In the genomic region with DNA sequence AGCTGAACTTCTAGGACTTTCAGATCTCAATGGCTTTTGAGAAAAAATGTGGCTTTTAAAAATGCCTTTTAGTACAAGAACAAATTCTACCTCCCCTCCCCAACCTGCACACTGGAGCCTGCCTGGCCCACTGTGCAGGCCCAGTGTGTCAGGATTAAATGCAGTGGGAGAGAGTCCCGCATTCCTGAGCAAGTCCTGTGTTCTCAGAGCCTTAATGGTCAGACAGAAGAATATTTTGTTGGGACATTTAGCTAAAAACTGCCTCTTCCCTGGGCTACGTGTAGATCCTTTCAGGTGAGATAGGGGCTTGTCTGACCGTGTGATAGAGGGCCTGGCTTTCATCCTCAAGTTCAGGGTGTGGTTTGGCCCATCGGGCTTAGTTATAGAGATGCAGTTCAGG, we compare ENCODE assay signal across 12 cellular contexts.
DNase-seq lines count a peak whose midpoint lies in the region; ATAC-seq and TF ChIP-seq lines count a peak whose summit lies in the region.
"Had no signal": no experiment of that assay in that cellular context is flagged by ENCODE, and none has a peak within 500 bp of the region (broad histone marks: within the 10 kb centered on the region; RNA-seq: fewer than 3 reads in every experiment).

No MANE protein-coding gene starts in this region.

- H3K9ac ChIP-seq in SK-N-MC (ENCODE audit: insufficient read length), result no peak overlapping the region
- H3K9ac ChIP-seq in iPS-20b (ENCODE audit: low read depth, low read length), result no peak overlapping the region
- peak overlapping the region in 2 of 3 donors; percentile 5 to 45 for H3K9ac ChIP-seq in skeletal muscle tissue (ENCODE audit: low read depth in 1 of 3, low read length in 3 of 3)

- H3K4me2 ChIP-seq in GM23338, result peak overlapping the region; percentile 72

- peaks cover 39% of the 10 kb centered on the region for H3K27me3 ChIP-seq in GM23338 (ENCODE audit: insufficient read depth)
- peaks cover 93% of the 10 kb centered on the region for H3K27me3 ChIP-seq in iPS-20b (ENCODE audit: insufficient read depth, low read length)
- peaks cover 0 to 16% (median 0%) of the 10 kb centered on the region in 3 donors for H3K27me3 ChIP-seq in skeletal muscle tissue (ENCODE audit: control insufficient read depth in 3 of 3, insufficient read depth in 3 of 3, low read length in 3 of 3)
- peaks cover 18% of the 10 kb centered on the region for H3K27me3 ChIP-seq in CD4-positive, alpha-beta T cell (ENCODE audit: control insufficient read depth, insufficient read depth, low read length)

- intact Hi-C loops in CD4-positive, alpha-beta T cell (cut with DNase I, micrococcal nuclease), result no loop called here
- intact Hi-C loops in activated CD8-positive, alpha-beta T cell treated with anti-CD3 and anti-CD28 coated beads for 36 hours (cut with micrococcal nuclease), result no loop called here

- H3K36me3 ChIP-seq in GM23338 (ENCODE audit: insufficient read depth), result no peaks in the 10 kb centered on the region
- no peaks in the 10 kb centered on the region for H3K36me3 ChIP-seq in SK-N-MC (ENCODE audit: insufficient read depth, low read length)
- H3K36me3 ChIP-seq in iPS-20b (ENCODE audit: insufficient read depth, low read depth, low read length), result no peaks in the 10 kb centered on the region
- H3K36me3 ChIP-seq in skeletal muscle tissue (ENCODE audit: control insufficient read depth in 3 of 3, insufficient read depth in 3 of 3, low read length in 3 of 3), result no peaks in the 10 kb centered on the region

- ATAC-seq in GM23338, result no peak
- no peak for ATAC-seq in CD4-positive, alpha-beta T cell (ENCODE audit: poor library complexity)
- ATAC-seq in GM21619 (IDR thresholded peaks at IDR 0.05; ENCODE audit: unreplicated experiment), result no peak
- no peak for ATAC-seq in activated CD8-positive, alpha-beta T cell treated with anti-CD3 and anti-CD28 coated beads for 36 hours

- H3K36me3 Mint-ChIP-seq in GM23338 (ENCODE audit: low read depth), result no peaks in the 10 kb centered on the region; the same call in 2 of the 3 replicates
- no peaks in the 10 kb centered on the region for H3K36me3 Mint-ChIP-seq in CD4-positive, alpha-beta T cell (ENCODE audit: low read depth)
- H3K36me3 Mint-ChIP-seq in activated CD8-positive, alpha-beta T cell treated with anti-CD3 and anti-CD28 coated beads for 36 hours (ENCODE audit: low read depth), result no peaks in the 10 kb centered on the region
- H3K36me3 Mint-ChIP-seq: CD4-positive, alpha-beta memory T cell; IgD-negative memory B cell had no signal

- no peak overlapping the region; the same call in 1 of the 2 replicates for H3K27ac ChIP-seq in GM23338 (ENCODE audit: low read depth)
- peak overlapping the region; percentile 89 for H3K27ac ChIP-seq in SK-N-MC
- H3K27ac ChIP-seq in iPS-20b (ENCODE audit: low read length), result no peak overlapping the region
- no peak overlapping the region for H3K27ac ChIP-seq in skeletal muscle tissue (ENCODE audit: low read depth, low read length)
- H3K27ac ChIP-seq in CD4-positive, alpha-beta T cell (ENCODE audit: low read depth, low read length), result no peak overlapping the region

- H3K9me3 ChIP-seq in SK-N-MC (ENCODE audit: low read depth, low read length) (no peaks in the 10 kb centered on the region), iPS-20b (ENCODE audit: insufficient read depth, low read depth, low read length) (no peaks in the 10 kb centered on the region), skeletal muscle tissue (ENCODE audit: control insufficient read depth in 3 of 3, low read length in 3 of 3) (no peaks in the 10 kb centered on the region)
- no peaks in the 10 kb centered on the region for H3K9me3 ChIP-seq in CD4-positive, alpha-beta T cell (ENCODE audit: control insufficient read depth, low read length)

- H3F3A ChIP-seq in GM23338 (replicated peaks; ENCODE audit: low read depth), result 0 out of 2 replicates have a peak, but pooled peaks cover 7% of the 10 kb centered on the region

- POLR2A ChIA-PET in CD4-positive, alpha-beta T cell (lab: Charles Lee), result no interaction called here
- POLR2A ChIA-PET in activated CD8-positive, alpha-beta T cell treated with anti-CD3 and anti-CD28 coated beads for 36 hours (lab: Charles Lee), result interaction anchor here (0.6 to 0.7 kb wide), 2 partner anchors 12 to 51 kb away, joined by 3 read pairs; no protein-coding TSS in a partner anchor

- peaks cover 86% of the 10 kb centered on the region for H3K4me1 Mint-ChIP-seq in GM23338
- H3K4me1 Mint-ChIP-seq in CD4-positive, alpha-beta T cell (ENCODE audit: low read depth), result no peaks in the 10 kb centered on the region
- peaks cover 2% of the 10 kb centered on the region for H3K4me1 Mint-ChIP-seq in activated CD8-positive, alpha-beta T cell treated with anti-CD3 and anti-CD28 coated beads for 36 hours (ENCODE audit: low read depth)
- H3K4me1 Mint-ChIP-seq: IgD-negative memory B cell had no signal

- no peaks in the 10 kb centered on the region for H3K9me3 Mint-ChIP-seq in GM23338
- no peaks in the 10 kb centered on the region for H3K9me3 Mint-ChIP-seq in CD4-positive, alpha-beta T cell
- H3K9me3 Mint-ChIP-seq in activated CD8-positive, alpha-beta T cell treated with anti-CD3 and anti-CD28 coated beads for 36 hours, result no peaks in the 10 kb centered on the region
- H3K9me3 Mint-ChIP-seq: IgD-negative memory B cell had no signal

- H2AFZ ChIP-seq in GM23338, result no peak overlapping the region

- H3K4me1 ChIP-seq in GM23338 (ENCODE audit: insufficient read depth) (peaks cover 63% of the 10 kb centered on the region), iPS-20b (ENCODE audit: insufficient read depth, low read length) (peaks cover 43% of the 10 kb centered on the region), skeletal muscle tissue (ENCODE audit: control insufficient read depth in 3 of 3, insufficient read depth in 3 of 3, low read length in 3 of 3) (peaks cover 19 to 32% (median 30%) of the 10 kb centered on the region in 3 donors)

- peak overlapping the region; percentile 95 for H3K27ac Mint-ChIP-seq in GM23338
- no peak overlapping the region for H3K27ac Mint-ChIP-seq in CD4-positive, alpha-beta T cell
- no peak overlapping the region for H3K27ac Mint-ChIP-seq in activated CD8-positive, alpha-beta T cell treated with anti-CD3 and anti-CD28 coated beads for 36 hours
- H3K27ac Mint-ChIP-seq: B cell; CD4-positive, alpha-beta memory T cell; IgD-negative memory B cell had no signal

- H3K9me2 ChIP-seq in GM23338 (ENCODE audit: insufficient read depth), result 0 out of 2 replicates have a peak, but pooled peaks cover 5% of the 10 kb centered on the region

- H3K4me3 ChIP-seq in GM23338 (peak overlapping the region; percentile 43; the same call in 1 of the 2 replicates), SK-N-MC (peak overlapping the region; percentile 68), iPS-20b (ENCODE audit: low read length) (peak overlapping the region; percentile 6; the same call in 1 of the 2 replicates), skeletal muscle tissue (ENCODE audit: low read length in 3 of 3) (no peak overlapping the region)

- no peak for TF ChIP-seq CTCF in GM23338 (conservative IDR thresholded peaks at IDR 0.05; ENCODE audit: low read depth in 2 of 2)
- TF ChIP-seq CTCF in CD4-positive, alpha-beta T cell (IDR thresholded peaks at IDR 0.05), result no peak
- TF ChIP-seq CTCF in activated CD8-positive, alpha-beta T cell treated with anti-CD3 and anti-CD28 coated beads for 36 hours (IDR thresholded peaks at IDR 0.05), result no peak

- DNase-seq in GM23338 (ENCODE audit: low spot score) (peak; percentile 28), SK-N-MC (ENCODE audit: low read depth, low spot score) (no peak)
- no peak for DNase-seq in CD4-positive, alpha-beta T cell
- DNase-seq in activated CD8-positive, alpha-beta T cell treated with anti-CD3 and anti-CD28 coated beads for 36 hours, result no peak
- DNase-seq: C1 segment of cervical spinal cord; CD4-positive, alpha-beta memory T cell; DMS79 had no signal

- CTCF ChIA-PET in CD4-positive, alpha-beta T cell (lab: Charles Lee), result interaction anchor here (1.0 kb wide), 1 partner anchor 25 kb away, joined by 3 read pairs; no protein-coding TSS in a partner anchor
- CTCF ChIA-PET in activated CD8-positive, alpha-beta T cell treated with anti-CD3 and anti-CD28 coated beads for 36 hours (lab: Charles Lee), result interaction anchor here (1.9 kb wide), 1 partner anchor 262 kb away, joined by 5 read pairs; no protein-coding TSS in a partner anchor

- no peaks in the 10 kb centered on the region for H4K20me1 ChIP-seq in GM23338 (replicated peaks; ENCODE audit: insufficient read depth)

- H3K4me3 Mint-ChIP-seq in GM23338, result peak overlapping the region; percentile 63
- H3K4me3 Mint-ChIP-seq in CD4-positive, alpha-beta T cell, result no peak overlapping the region
- no peak overlapping the region for H3K4me3 Mint-ChIP-seq in activated CD8-positive, alpha-beta T cell treated with anti-CD3 and anti-CD28 coated beads for 36 hours
- H3K4me3 Mint-ChIP-seq: B cell; CD4-positive, alpha-beta memory T cell; IgD-negative memory B cell had no signal

- peaks cover 38% of the 10 kb centered on the region for H3K27me3 Mint-ChIP-seq in GM23338 (ENCODE audit: insufficient read depth, low read depth, poor library complexity)
- H3K27me3 Mint-ChIP-seq in CD4-positive, alpha-beta T cell, result peaks cover 64% of the 10 kb centered on the region
- peaks cover 27% of the 10 kb centered on the region for H3K27me3 Mint-ChIP-seq in activated CD8-positive, alpha-beta T cell treated with anti-CD3 and anti-CD28 coated beads for 36 hours

- no peaks in the 10 kb centered on the region for H3K79me2 ChIP-seq in GM23338 (replicated peaks; ENCODE audit: insufficient read depth)

TF ChIP-seq in GM23338, 12 proteins besides CTCF, POLR2A, EP300 and RAD21 (continues in another document):
- no peak for TF ChIP-seq ETS1 (IDR thresholded peaks at IDR 0.05)
- TF ChIP-seq STAT1 (IDR thresholded peaks at IDR 0.05; ENCODE audit: unreplicated experiment), result no peak
- no peak for TF ChIP-seq ZNF331 (CRISPR knock-in tag; IDR thresholded peaks at IDR 0.05; ENCODE audit: low read depth)
- no peak for TF ChIP-seq ZNF114 (CRISPR knock-in tag; IDR thresholded peaks at IDR 0.05)
- no peak for TF ChIP-seq EZH2 (IDR thresholded peaks at IDR 0.05; ENCODE audit: low read depth, unreplicated experiment)
- no peak for TF ChIP-seq EZH2phosphoT487 (IDR thresholded peaks at IDR 0.05; ENCODE audit: unreplicated experiment)
- no peak for TF ChIP-seq NANOG (IDR thresholded peaks at IDR 0.05; ENCODE audit: borderline replicate concordance)
- no peak for TF ChIP-seq POLR2AphosphoS5 (IDR thresholded peaks at IDR 0.05; ENCODE audit: low read depth)

Comparison
In these comparisons a context has a peak if more than half of its experiments do, and no peak if none do; other contexts are left out.
1. H3K4me3 ChIP-seq: peak in GM23338 (single experiment), SK-N-MC (single experiment) and iPS-20b (single experiment); none in skeletal muscle tissue (0 of 3).
2. H3K9ac ChIP-seq: peak in skeletal muscle tissue (2 of 3); none in SK-N-MC (single experiment) and iPS-20b (single experiment).